Comparison of ENCODE assay signal across 8 cellular contexts in genomic region chrX:68829594-68830485, GRCh38. TPM values are rescaled to one million over a fixed set of nuclear protein-coding genes. Genes with fewer than 3 reads are reported as not detected.
DNase-seq lines count a peak whose midpoint lies in the region; TF ChIP-seq lines count a peak whose summit lies in the region.

No MANE protein-coding gene starts in this region.

- intact Hi-C loops in CD4-positive, alpha-beta memory T cell (cut with micrococcal nuclease), result loop anchor here (1.0 to 5.0 kb wide), 5 partner anchors 331 to 1303 kb away; partner anchors contain the start of genes EDA, IGBP1 and YIPF6

- H3K27ac ChIP-seq in CD4-positive, alpha-beta memory T cell (ENCODE audit: low read depth, low read length), result no peak overlapping the region
- peak overlapping the region; percentile 11 for H3K27ac ChIP-seq in smooth muscle cell (ENCODE audit: low read depth)

- H3K4me1 Mint-ChIP-seq in CD4-positive, alpha-beta memory T cell, result peaks cover 10 to 27% (median 18%) of the 10 kb centered on the region in 4 donors

- H3K9me3 Mint-ChIP-seq in CD4-positive, alpha-beta memory T cell, result peaks cover 0 to 2% (median 0%) of the 10 kb centered on the region in 8 donors

- H3K4me2 ChIP-seq in smooth muscle cell, result peak overlapping the region; percentile 87

- peak overlapping the region in 1 of 2 donors; percentile 79 for H3K4me3 ChIP-seq in CD4-positive, alpha-beta memory T cell (ENCODE audit: low read length in 2 of 2)
- H3K4me3 ChIP-seq in LNCaP clone FGC (ENCODE audit: low read depth, low read length), result peak overlapping the region; percentile 66
- H3K4me3 ChIP-seq in astrocyte of the cerebellum (ENCODE audit: low read depth, low read length), result peak overlapping the region; percentile 69
- H3K4me3 ChIP-seq in iPS-18c (ENCODE audit: insufficient read depth, low read depth, low read length), result peak overlapping the region; percentile 58
- peak overlapping the region; percentile 62 for H3K4me3 ChIP-seq in smooth muscle cell

- H3K4me3 Mint-ChIP-seq in CD4-positive, alpha-beta memory T cell, result peak overlapping the region; percentile 81 to 95 (median 84)

- CTCF ChIA-PET in CD4-positive, alpha-beta memory T cell (lab: Charles Lee; ENCODE audit: partially characterized antibody), result interaction anchor here (1.0 to 5.3 kb wide), 6 partner anchors 9 to 455 kb away, joined by 3 to 135 read pairs (median 10); partner anchors contain the start of gene PJA1

- no peak overlapping the region for H2AFZ ChIP-seq in smooth muscle cell (ENCODE audit: low read depth)

- peak in 3 of 5 donors; percentile 8 to 17 (median 12) for DNase-seq in CD4-positive, alpha-beta memory T cell
- DNase-seq in LNCaP clone FGC (ENCODE audit: low read depth) (no peak), astrocyte of the cerebellum (ENCODE audit: low read depth) (no peak), smooth muscle cell (lab: John Stamatoyannopoulos, UW; ENCODE audit: unreplicated experiment) (no peak), DMS114 treated with DMSO at 0.1 percent for 48 hours (lab: John Stamatoyannopoulos, UW; ENCODE audit: unreplicated experiment) (no peak), globus pallidus (ENCODE audit: low spot score) (no peak), NCI-H446 treated with DMSO at 0.1 percent for 48 hours (lab: John Stamatoyannopoulos, UW) (no peak)

- in situ Hi-C loops in astrocyte of the cerebellum (cut with HindIII; ENCODE audit: low sequenced_read_pairs), result no loop called here

- H3K4me1 ChIP-seq in CD4-positive, alpha-beta memory T cell (ENCODE audit: insufficient read depth, low read length), result peaks cover 20% of the 10 kb centered on the region
- no peaks in the 10 kb centered on the region for H3K4me1 ChIP-seq in smooth muscle cell (ENCODE audit: low read depth)

- H3K36me3 ChIP-seq in CD4-positive, alpha-beta memory T cell (ENCODE audit: insufficient read depth, low read length), result no peaks in the 10 kb centered on the region
- no peaks in the 10 kb centered on the region for H3K36me3 ChIP-seq in smooth muscle cell (ENCODE audit: low read depth)

- H3K9ac ChIP-seq in smooth muscle cell (ENCODE audit: low read depth), result peak overlapping the region; percentile 73

- 45% methylated on average over 52 of the region's 74 CpGs for WGBS in smooth muscle cell (ENCODE audit: low lambda C conversion rate)

- H3K27me3 Mint-ChIP-seq in CD4-positive, alpha-beta memory T cell, result peaks cover 0 to 1% of the 10 kb centered on the region in 2 donors

- peaks cover 0 to 6% of the 10 kb centered on the region in 2 donors for H3K36me3 Mint-ChIP-seq in CD4-positive, alpha-beta memory T cell

- H3K27me3 ChIP-seq in CD4-positive, alpha-beta memory T cell (ENCODE audit: insufficient read depth, low read length), result no peaks in the 10 kb centered on the region
- no peaks in the 10 kb centered on the region for H3K27me3 ChIP-seq in smooth muscle cell (ENCODE audit: low read depth)

- POLR2A ChIA-PET in CD4-positive, alpha-beta memory T cell (lab: Charles Lee; ENCODE audit: partially characterized antibody), result interaction anchor here (0.9 to 3.1 kb wide), 6 partner anchors 7 to 1569 kb away, joined by 3 to 13 read pairs (median 4); partner anchors contain the start of genes PJA1 and YIPF6

- peaks cover 48% of the 10 kb centered on the region for H4K20me1 ChIP-seq in smooth muscle cell (ENCODE audit: low read depth)

- H3K9me3 ChIP-seq in CD4-positive, alpha-beta memory T cell (ENCODE audit: control insufficient read depth in 1 of 2, low read length in 2 of 2), result no peaks in the 10 kb centered on the region
- peaks cover 12% of the 10 kb centered on the region for H3K9me3 ChIP-seq in iPS-18c (ENCODE audit: control insufficient read depth, insufficient read depth, low read length)
- H3K9me3 ChIP-seq in smooth muscle cell (replicated peaks; ENCODE audit: low read depth), result no peaks in the 10 kb centered on the region

- peaks cover 57% of the 10 kb centered on the region for H3K79me2 ChIP-seq in smooth muscle cell (ENCODE audit: low read depth)

- no peak for TF ChIP-seq CTCF in LNCaP clone FGC (IDR thresholded peaks at IDR 0.05; ENCODE audit: control insufficient read depth, extremely low read depth, insufficient read depth)
- no peak for TF ChIP-seq CTCF in astrocyte of the cerebellum (IDR thresholded peaks at IDR 0.05; ENCODE audit: low read depth, low read length, missing control alignments)
- no peak for TF ChIP-seq CTCF in smooth muscle cell (IDR thresholded peaks at IDR 0.05; ENCODE audit: borderline replicate concordance, insufficient read depth, poor library complexity, severe bottlenecking)

- no peaks in the 10 kb centered on the region for H3F3A ChIP-seq in smooth muscle cell (ENCODE audit: low read depth)

- peak overlapping the region in 2 of 7 donors; percentile 36 to 41 for H3K27ac Mint-ChIP-seq in CD4-positive, alpha-beta memory T cell

RNA-seq across cellular contexts. Expression of gene EFNB1, which starts 1.0 kb away (rescaled TPM):
- 1 to 10 TPM; 4.5 to 4.9 TPM for total RNA-seq in CD4-positive, alpha-beta memory T cell
- polyA plus RNA-seq in CD4-positive, alpha-beta memory T cell, result 1 to 10 TPM; 1.4 to 5.5 TPM
- 41.4 and 44.1 TPM in 2 replicates for total RNA-seq in smooth muscle cell
- polyA plus RNA-seq in smooth muscle cell, result 54.8 and 58.3 TPM in 2 replicates

Comparison
In these comparisons a context has a peak if more than half of its experiments do, and no peak if none do; other contexts are left out.
1. DNase-seq: peak in CD4-positive, alpha-beta memory T cell (3 of 5); none in LNCaP clone FGC (single experiment), astrocyte of the cerebellum (single experiment), smooth muscle cell (single experiment), DMS114 treated with DMSO at 0.1 percent for 48 hours (single experiment), globus pallidus (single experiment) and NCI-H446 treated with DMSO at 0.1 percent for 48 hours (single experiment).